ENCODE assay signal across 10 cellular contexts in the genomic region with DNA sequence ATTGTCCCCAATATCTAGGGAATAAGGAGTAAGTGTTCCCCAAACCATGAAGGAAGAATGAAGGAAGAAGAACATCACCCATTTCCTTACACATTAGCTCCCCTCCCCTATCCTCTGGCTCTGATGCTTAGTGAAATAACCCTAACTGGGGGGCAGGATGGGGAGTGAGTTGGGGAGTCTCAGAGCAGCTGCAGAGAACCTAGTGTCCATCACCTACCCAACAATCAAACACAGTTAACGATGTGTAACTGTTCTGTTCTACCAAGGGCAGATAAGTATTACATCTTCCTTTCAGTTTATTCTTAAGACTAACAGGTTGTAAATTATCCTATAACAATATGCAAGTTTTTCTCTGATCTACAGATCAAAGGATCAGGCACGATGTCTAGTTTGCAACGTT. TPM values are rescaled to one million over a fixed set of nuclear protein-coding genes. Genes with fewer than 3 reads are reported as not detected.
DNase-seq lines count a peak whose midpoint lies in the region; ATAC-seq and TF ChIP-seq lines count a peak whose summit lies in the region.
"Had no signal": no experiment of that assay in that cellular context is flagged by ENCODE, and none has a peak within 500 bp of the region (broad histone marks: within the 10 kb centered on the region; RNA-seq: fewer than 3 reads in every experiment).

No MANE protein-coding gene starts in this region.

- peak overlapping the region; percentile 37; the same call in 1 of the 2 replicates for H3K4me3 ChIP-seq in Jurkat, Clone E6-1 (ENCODE audit: low read length)
- H3K4me3 ChIP-seq in lower lobe of right lung: no peak overlapping the region
- H3K4me3 ChIP-seq: tibial nerve had no signal

- no peaks in the 10 kb centered on the region for H3K36me3 ChIP-seq in lower lobe of right lung
- H3K36me3 ChIP-seq: tibial nerve had no signal

- peaks cover 16% of the 10 kb centered on the region for H3K36me3 Mint-ChIP-seq in T-helper 1 cell treated with Interleukin-12 subunit alpha and Interleukin-12 subunit beta and Interleukin-4 antibody, amounts not matched to agents 30 μg/mL and 1 μg/mL, for 36 hours (ENCODE audit: low read depth)
- H3K36me3 Mint-ChIP-seq in activated naive CD4-positive, alpha-beta T cell treated with anti-CD3 and anti-CD28 coated beads, Interleukin-2, amount 50 U/mL, for 72 hours: peaks cover 0 to 9% of the 10 kb centered on the region in 2 donors
- no peaks in the 10 kb centered on the region for H3K36me3 Mint-ChIP-seq in natural killer cell

- no peaks in the 10 kb centered on the region for H3K27me3 Mint-ChIP-seq in T-helper 1 cell treated with Interleukin-12 subunit alpha and Interleukin-12 subunit beta and Interleukin-4 antibody, amounts not matched to agents 30 μg/mL and 1 μg/mL, for 36 hours (ENCODE audit: low read depth)
- H3K27me3 Mint-ChIP-seq in natural killer cell (ENCODE audit: low read depth in 2 of 2): no peaks in the 10 kb centered on the region

- peaks cover 59% of the 10 kb centered on the region for H3K4me1 Mint-ChIP-seq in T-helper 1 cell treated with Interleukin-12 subunit alpha and Interleukin-12 subunit beta and Interleukin-4 antibody, amounts not matched to agents 30 μg/mL and 1 μg/mL, for 36 hours (ENCODE audit: low read depth)
- H3K4me1 Mint-ChIP-seq in natural killer cell: peaks cover 59 to 62% of the 10 kb centered on the region in 2 donors

- no peak overlapping the region for H3K27ac ChIP-seq in lower lobe of right lung

- peak overlapping the region; percentile 75 for H3K4me3 Mint-ChIP-seq in T-helper 1 cell treated with Interleukin-12 subunit alpha and Interleukin-12 subunit beta and Interleukin-4 antibody, amounts not matched to agents 30 μg/mL and 1 μg/mL, for 36 hours
- peak overlapping the region; percentile 73 for H3K4me3 Mint-ChIP-seq in natural killer cell

- no peak for DNase-seq in T-helper 1 cell
- DNase-seq in Jurkat, Clone E6-1 (ENCODE audit: low read depth, low spot score): peak; percentile 66
- DNase-seq in activated naive CD4-positive, alpha-beta T cell treated with anti-CD3 and anti-CD28 coated beads, Interleukin-2, amount 50 U/mL, for 72 hours (ENCODE audit: low spot score in 2 of 2): no peak
- no peak for DNase-seq in natural killer cell
- no peak for DNase-seq in lower lobe of right lung
- DNase-seq in NCI-H524 (lab: John Stamatoyannopoulos, UW): no peak
- DNase-seq: NCI-H2171 treated with DMSO at 0.1 percent for 48 hours had no signal

- peak overlapping the region; percentile 91 for H3K27ac Mint-ChIP-seq in T-helper 1 cell treated with Interleukin-12 subunit alpha and Interleukin-12 subunit beta and Interleukin-4 antibody, amounts not matched to agents 30 μg/mL and 1 μg/mL, for 36 hours
- H3K27ac Mint-ChIP-seq in activated naive CD4-positive, alpha-beta T cell treated with anti-CD3 and anti-CD28 coated beads, Interleukin-2, amount 50 U/mL, for 72 hours: peak overlapping the region; percentile 78 to 89
- H3K27ac Mint-ChIP-seq in natural killer cell: peak overlapping the region; percentile 88 to 93

- H3K9me3 Mint-ChIP-seq in T-helper 1 cell treated with Interleukin-12 subunit alpha and Interleukin-12 subunit beta and Interleukin-4 antibody, amounts not matched to agents 30 μg/mL and 1 μg/mL, for 36 hours: no peaks in the 10 kb centered on the region
- H3K9me3 Mint-ChIP-seq in activated naive CD4-positive, alpha-beta T cell treated with anti-CD3 and anti-CD28 coated beads, Interleukin-2, amount 50 U/mL, for 72 hours: no peaks in the 10 kb centered on the region
- H3K9me3 Mint-ChIP-seq in natural killer cell: no peaks in the 10 kb centered on the region

- no peak for TF ChIP-seq CTCF in natural killer cell (IDR thresholded peaks at IDR 0.05)
- no peak for TF ChIP-seq CTCF in lower lobe of right lung (IDR thresholded peaks at IDR 0.05)

- no peak for ATAC-seq in activated naive CD4-positive, alpha-beta T cell treated with anti-CD3 and anti-CD28 coated beads, Interleukin-2, amount 50 U/mL, for 72 hours
- ATAC-seq in natural killer cell (no peak), lower lobe of right lung (no peak), GM18861 (IDR thresholded peaks at IDR 0.05; ENCODE audit: unreplicated experiment) (no peak)

- no peaks in the 10 kb centered on the region for H3K27me3 ChIP-seq in lower lobe of right lung (ENCODE audit: low read depth)
- H3K27me3 ChIP-seq: tibial nerve had no signal

- intact Hi-C loops in natural killer cell (cut with micrococcal nuclease): no loop called here
- intact Hi-C loops in lower lobe of right lung (cut with DNase I): no loop called here

- H3K9me3 ChIP-seq in lower lobe of right lung: no peaks in the 10 kb centered on the region
- H3K9me3 ChIP-seq: tibial nerve had no signal

- peaks cover 70% of the 10 kb centered on the region for H3K4me1 ChIP-seq in lower lobe of right lung

RNA-seq across cellular contexts. Expression of a gene that starts 12.8 kb away (rescaled TPM):
- polyA plus RNA-seq in Jurkat, Clone E6-1 (2012; ENCODE audit: insufficient read depth, insufficient read length): 78.5 TPM
- 10 to 100 TPM; 62.0 to 86.2 TPM for total RNA-seq in activated naive CD4-positive, alpha-beta T cell treated with anti-CD3 and anti-CD28 coated beads, Interleukin-2, amount 50 U/mL, for 72 hours
- total RNA-seq in natural killer cell: 100 to 1,000 TPM; 174 to 216 (median 193) TPM
- total RNA-seq in lower lobe of right lung: 98.1 TPM

RNA-seq across cellular contexts. Expression of a gene that starts 55.0 kb away (rescaled TPM):
- polyA plus RNA-seq in Jurkat, Clone E6-1 (2012; ENCODE audit: insufficient read depth, insufficient read length): 16.8 TPM
- 10 to 100 TPM in 1 of 2 donors, 1 to 10 TPM in 1; 5.5 to 11.4 TPM for total RNA-seq in activated naive CD4-positive, alpha-beta T cell treated with anti-CD3 and anti-CD28 coated beads, Interleukin-2, amount 50 U/mL, for 72 hours
- 1 to 10 TPM; 4.2 to 6.8 (median 5.1) TPM for total RNA-seq in natural killer cell
- 10.8 TPM for total RNA-seq in lower lobe of right lung
